In the genomic region with DNA sequence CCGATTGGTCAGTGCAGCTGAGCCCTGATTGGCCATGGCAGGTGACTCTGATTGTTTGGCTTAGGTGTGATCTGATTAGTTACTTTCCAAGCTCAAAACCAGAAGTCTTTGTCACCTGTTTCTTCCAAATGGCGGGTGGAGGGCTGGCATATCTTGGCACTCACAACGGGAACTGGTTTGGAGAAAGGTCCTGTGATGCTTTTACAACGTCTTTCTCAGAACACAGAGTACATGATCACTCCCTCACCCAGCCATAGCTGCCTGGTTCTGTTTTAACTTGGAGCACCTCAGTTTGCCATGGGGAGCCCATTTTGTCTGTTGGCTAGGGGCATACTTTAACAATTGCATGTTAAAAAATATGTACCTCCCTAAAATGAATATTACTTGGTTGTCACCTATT, we compare ENCODE assay signal across 22 cellular contexts.
"Had no signal": no experiment of that assay in that cellular context is flagged by ENCODE, and none has a peak within 500 bp of the region (broad histone marks: within the 10 kb centered on the region; RNA-seq: fewer than 3 reads in every experiment).

No MANE protein-coding gene starts in this region.

- H3K27me3 ChIP-seq: MG63, SJSA1 had no signal

- H3K36me3 ChIP-seq: MG63, SJSA1 had no signal

- H3K4me3 ChIP-seq: MG63, SJSA1, SK-N-MC had no signal

- H3K27ac ChIP-seq: HL-60, SJSA1, SK-N-MC had no signal

- FAIRE-seq: HTR-8/SVneo, RCC 7860 had no signal

- DNase-seq: KBM-7, MG63, NCI-H1092, NCI-H1105 treated with DMSO at 0.1 percent for 48 hours, NCI-H1417 treated with DMSO at 0.1 percent for 48 hours, NCI-H146, NCI-H1694 treated with DMSO at 0.1 percent for 48 hours, NCI-H1930, NCI-H2081, NCI-H2107, NCI-H2227 treated with DMSO at 0.1 percent for 48 hours, NCI-H524, NCI-H526 treated with DMSO at 0.1 percent for 48 hours, NCI-H774, Right ventricle myocardium superior, RPMI8226, SIG-M5 had no signal

- H3K9me3 ChIP-seq: MG63, SJSA1 had no signal

- H3K4me1 ChIP-seq: SJSA1 had no signal
